ENCODE assay signal across 8 cellular contexts in the genomic region with DNA sequence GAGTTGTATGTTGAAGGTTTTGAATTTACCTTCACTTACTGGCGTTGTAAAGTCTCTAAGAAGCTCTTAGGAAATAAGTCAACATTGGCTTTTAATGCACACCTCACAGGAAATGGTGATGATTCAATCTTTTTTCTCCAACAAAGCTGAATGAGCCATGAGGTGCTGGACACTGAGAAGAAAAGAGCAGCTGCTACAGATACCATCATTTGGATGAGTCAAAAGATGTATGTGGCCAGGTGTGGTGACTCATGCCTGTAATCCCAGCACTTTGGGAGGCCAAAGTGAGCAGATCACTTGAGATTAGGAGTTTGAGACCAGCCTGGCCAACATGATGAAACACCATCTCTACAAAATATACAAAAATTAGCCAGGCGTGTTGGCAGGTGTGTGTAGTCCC. TPM values are rescaled to one million over a fixed set of nuclear protein-coding genes. Genes with fewer than 3 reads are reported as not detected.
DNase-seq lines count a peak whose midpoint lies in the region; ATAC-seq and TF ChIP-seq lines count a peak whose summit lies in the region.

No MANE protein-coding gene starts in this region.

- H3K4me3 ChIP-seq in kidney epithelial cell (ENCODE audit: low read depth, low read length) (no peak overlapping the region), upper lobe of right lung (no peak overlapping the region)

- in situ Hi-C loops in ACHN (cut with HindIII; ENCODE audit: low pct_ligation_motif_present, low pct_unique_long_range_greater_than_20kb, low sequenced_read_pairs), result no loop called here

- TF ChIP-seq CTCF in kidney epithelial cell (IDR thresholded peaks at IDR 0.05; ENCODE audit: insufficient read depth, low read length, poor library complexity, severe bottlenecking) (no peak), upper lobe of right lung (IDR thresholded peaks at IDR 0.05) (no peak)

- no peaks in the 10 kb centered on the region for H3K9me3 ChIP-seq in T-helper 17 cell (ENCODE audit: control insufficient read depth, low read length, poor library complexity, severe bottlenecking)
- H3K9me3 ChIP-seq in upper lobe of right lung, result no peaks in the 10 kb centered on the region

- H3K4me3 Mint-ChIP-seq in T-helper 17 cell, result no peak overlapping the region

- peaks cover 6% of the 10 kb centered on the region for H3K36me3 Mint-ChIP-seq in T-helper 17 cell (ENCODE audit: low read depth)

- intact Hi-C loops in upper lobe of right lung (cut with DNase I), result no loop called here

- H3K36me3 ChIP-seq in kidney epithelial cell (ENCODE audit: control insufficient read depth, insufficient read depth, low read length) (no peaks in the 10 kb centered on the region), upper lobe of right lung (no peaks in the 10 kb centered on the region)

- H3K27me3 ChIP-seq in kidney epithelial cell (ENCODE audit: control insufficient read depth, insufficient read depth, low read length), result no peaks in the 10 kb centered on the region
- no peaks in the 10 kb centered on the region for H3K27me3 ChIP-seq in upper lobe of right lung

- no peaks in the 10 kb centered on the region for H3K4me1 ChIP-seq in upper lobe of right lung

- H3K4me1 Mint-ChIP-seq in T-helper 17 cell, result peaks cover 24% of the 10 kb centered on the region

- peak; percentile 35 for ATAC-seq in GM18867 (IDR thresholded peaks at IDR 0.05; ENCODE audit: unreplicated experiment)
- ATAC-seq in HG02798 (IDR thresholded peaks at IDR 0.05; ENCODE audit: poor library complexity, unreplicated experiment), result peak; percentile 55
- ATAC-seq in T-helper 17 cell, result peak; percentile 23
- ATAC-seq in upper lobe of right lung, result no peak

- peaks cover 10% of the 10 kb centered on the region for H3K27me3 Mint-ChIP-seq in T-helper 17 cell

- DNase-seq in T-helper 17 cell, result no peak
- peak; percentile 72 for DNase-seq in kidney epithelial cell (ENCODE audit: low read depth)
- DNase-seq in OCI-M2 (lab: John Stamatoyannopoulos, UW; ENCODE audit: unreplicated experiment), result no peak
- DNase-seq in ACHN, result no peak
- no peak for DNase-seq in SKM-1 treated with dmso at 0.1 percent for 144 hours (lab: John Stamatoyannopoulos, UW; ENCODE audit: unreplicated experiment)
- no peak for DNase-seq in upper lobe of right lung

- H3K27ac Mint-ChIP-seq in T-helper 17 cell, result peak overlapping the region; percentile 88

- no peak overlapping the region for H3K27ac ChIP-seq in upper lobe of right lung

RNA-seq across cellular contexts. Expression of gene IL23R, which starts 3.3 kb away (rescaled TPM):
- total RNA-seq in T-helper 17 cell (1 to 10 TPM; 2.4 to 2.8 TPM), kidney epithelial cell (not detected in 2 replicates), upper lobe of right lung (0.20 TPM)

RNA-seq across cellular contexts. Expression of gene C1orf141, which starts 28.2 kb away (rescaled TPM):
- total RNA-seq in T-helper 17 cell, result not detected
- total RNA-seq in kidney epithelial cell, result not detected in 2 replicates
- not detected for total RNA-seq in upper lobe of right lung
